ENCODE assay signal across 1 cellular context in genomic region chr11:31802990-31803812, GRCh38.
TF ChIP-seq lines count a peak whose summit lies in the region.

No MANE protein-coding gene starts in this region.

TF ChIP-seq in HepG2, 621 proteins besides CTCF, POLR2A, EP300 and RAD21:
- TF ChIP-seq ZNF235 (CRISPR knock-in tag; IDR thresholded peaks at IDR 0.05; ENCODE audit: borderline replicate concordance) (no peak), HDAC6 (IDR thresholded peaks at IDR 0.05; ENCODE audit: low read depth, low read length) (no peak), MNT (IDR thresholded peaks at IDR 0.05) (0 out of 2 replicates have a peak, but pooled peaks have one; percentile 24)
